8 cellular contexts compared by ENCODE assay signal in genomic region chr2:63050916-63051794, GRCh38. TPM values are rescaled to one million over a fixed set of nuclear protein-coding genes. Genes with fewer than 3 reads are reported as not detected.
DNase-seq lines count a peak whose midpoint lies in the region; ATAC-seq and TF ChIP-seq lines count a peak whose summit lies in the region.

No MANE protein-coding gene starts in this region.

- H3K4me1 ChIP-seq in BLaER1 treated with 17β-estradiol and CSF1 and Interleukin-3, amounts not matched to agents 10 nM and 100 nM = peaks cover 18 to 42% (median 27%) of the 10 kb centered on the region in 10 experiments; a peak in 19 of 20 replicates

- ATAC-seq in GM19351 (IDR thresholded peaks at IDR 0.05; ENCODE audit: unreplicated experiment) = peak; percentile 5

- H3K27me3 Mint-ChIP-seq in brain = peaks cover 87% of the 10 kb centered on the region
- peaks cover 96% of the 10 kb centered on the region for H3K27me3 Mint-ChIP-seq in mesothelial cell of epicardium (ENCODE audit: low read depth)

- peaks cover 25 to 62% (median 39%) of the 10 kb centered on the region in 11 experiments for H3K9me3 ChIP-seq in BLaER1 treated with 17β-estradiol and CSF1 and Interleukin-3, amounts not matched to agents 10 nM and 100 nM (replicated peaks in 1 of 11)
- peaks cover 14% of the 10 kb centered on the region for H3K9me3 ChIP-seq in KOPT-K1 (ENCODE audit: insufficient read depth, low read length, poor library complexity, severe bottlenecking)

- TF ChIP-seq CTCF in brain (conservative IDR thresholded peaks at IDR 0.05) (no peak), mesothelial cell of epicardium (IDR thresholded peaks at IDR 0.05; ENCODE audit: unreplicated experiment) (no peak)

- H3K9ac ChIP-seq in BLaER1 treated with 17β-estradiol and CSF1 and Interleukin-3, amounts not matched to agents 10 nM and 100 nM = peak overlapping the region in 1 of 11 experiments; percentile 19; a peak in 1 of 22 replicates

- H3K36me3 ChIP-seq in BLaER1 treated with 17β-estradiol and CSF1 and Interleukin-3, amounts not matched to agents 10 nM and 100 nM = no peaks in the 10 kb centered on the region
- peaks cover 20% of the 10 kb centered on the region; the same call in 1 of the 2 replicates for H3K36me3 ChIP-seq in KOPT-K1 (ENCODE audit: insufficient read depth, low read length)

- H4K20me1 ChIP-seq in BLaER1 treated with 17β-estradiol and CSF1 and Interleukin-3, amounts not matched to agents 10 nM and 100 nM = peaks cover 3 to 96% (median 82%) of the 10 kb centered on the region in 11 experiments; a peak in 20 of 22 replicates

- H3K4me3 Mint-ChIP-seq in brain (peak overlapping the region; percentile 84 to 90 (median 88)), mesothelial cell of epicardium (peak overlapping the region; percentile 72)

- peaks cover 99 to 100% (median 100%) of the 10 kb centered on the region in 11 experiments for H3K27me3 ChIP-seq in BLaER1 treated with 17β-estradiol and CSF1 and Interleukin-3, amounts not matched to agents 10 nM and 100 nM

- peaks cover 29% of the 10 kb centered on the region for H3K36me3 Mint-ChIP-seq in brain
- H3K36me3 Mint-ChIP-seq in mesothelial cell of epicardium = no peaks in the 10 kb centered on the region

- no peak overlapping the region for H3K27ac ChIP-seq in BLaER1 treated with 17β-estradiol and CSF1 and Interleukin-3, amounts not matched to agents 10 nM and 100 nM
- peak overlapping the region; percentile 58 for H3K27ac ChIP-seq in KOPT-K1 (ENCODE audit: low read depth, low read length, poor library complexity, severe bottlenecking)

- DNase-seq in mesothelial cell of epicardium (ENCODE audit: low spot score in 2 of 2, unreplicated experiment in 2 of 2) (peak in 1 of 2 experiments; percentile 67), NCI-H1436 (lab: John Stamatoyannopoulos, UW) (no peak), cerebellum (ENCODE audit: low spot score) (no peak), pons (ENCODE audit: low spot score) (no peak)

- H3K9me3 Mint-ChIP-seq in brain = peaks cover 0 to 25% (median 4%) of the 10 kb centered on the region in 5 experiments
- no peaks in the 10 kb centered on the region for H3K9me3 Mint-ChIP-seq in mesothelial cell of epicardium

- H3K27ac Mint-ChIP-seq in brain = peak overlapping the region; percentile 66 to 99 (median 87)
- peak overlapping the region; percentile 19 for H3K27ac Mint-ChIP-seq in mesothelial cell of epicardium

- peaks cover 72% of the 10 kb centered on the region for H3K4me1 Mint-ChIP-seq in brain
- peaks cover 46% of the 10 kb centered on the region for H3K4me1 Mint-ChIP-seq in mesothelial cell of epicardium

- H3K4me2 ChIP-seq in BLaER1 treated with 17β-estradiol and CSF1 and Interleukin-3, amounts not matched to agents 10 nM and 100 nM = peak overlapping the region; percentile 91 to 100 (median 98)

- peak overlapping the region; percentile 53 to 68 (median 62) for H3K4me3 ChIP-seq in BLaER1 treated with 17β-estradiol and CSF1 and Interleukin-3, amounts not matched to agents 10 nM and 100 nM

RNA-seq across cellular contexts. Expression of gene OTX1, which starts 0.5 kb away (rescaled TPM):
- 1.0 TPM for polyA plus RNA-seq in brain (ENCODE audit: insufficient read depth, low read depth, low replicate concordance)
- 0.71 to 1.1 TPM (median 0.87 TPM) in 3 replicates for total RNA-seq in mesothelial cell of epicardium
- not detected for total RNA-seq in cerebellum
